ENCODE assay signal across 1 cellular context in genomic region chr12:1794440-1795090, GRCh38.
TF ChIP-seq lines count a peak whose summit lies in the region.

No MANE protein-coding gene starts in this region.

TF ChIP-seq in IMR-90, 13 proteins besides CTCF, POLR2A, EP300 and RAD21:
- TF ChIP-seq MAFK (IDR thresholded peaks at IDR 0.05; ENCODE audit: low read depth, low read length) (no peak), USF2 (IDR thresholded peaks at IDR 0.05; ENCODE audit: low read depth, low read length) (no peak), RCOR1 (IDR thresholded peaks at IDR 0.05; ENCODE audit: insufficient replicate concordance, low read length) (no peak), ELK1 (IDR thresholded peaks at IDR 0.05; ENCODE audit: borderline replicate concordance, low read depth, low read length) (no peak), SMC3 (IDR thresholded peaks at IDR 0.05; ENCODE audit: low read depth, low read length) (no peak), NFE2L2 (IDR thresholded peaks at IDR 0.05; ENCODE audit: low read depth, low read length) (no peak), FOS (IDR thresholded peaks at IDR 0.05; ENCODE audit: low read depth, low read length) (no peak), RFX5 (IDR thresholded peaks at IDR 0.05; ENCODE audit: low read depth, low read length) (no peak), MAZ (IDR thresholded peaks at IDR 0.05; ENCODE audit: borderline replicate concordance, low read depth, low read length) (no peak), CHD1 (IDR thresholded peaks at IDR 0.05; ENCODE audit: low read depth, low read length) (no peak), CEBPB (IDR thresholded peaks at IDR 0.05; ENCODE audit: low read depth, low read length) (no peak), BHLHE40 (IDR thresholded peaks at IDR 0.05; ENCODE audit: low read depth, low read length) (no peak), MXI1 (IDR thresholded peaks at IDR 0.05; ENCODE audit: borderline replicate concordance, low read depth, low read length) (no peak)
